Comparison of ENCODE assay signal across 23 cellular contexts in the genomic region with DNA sequence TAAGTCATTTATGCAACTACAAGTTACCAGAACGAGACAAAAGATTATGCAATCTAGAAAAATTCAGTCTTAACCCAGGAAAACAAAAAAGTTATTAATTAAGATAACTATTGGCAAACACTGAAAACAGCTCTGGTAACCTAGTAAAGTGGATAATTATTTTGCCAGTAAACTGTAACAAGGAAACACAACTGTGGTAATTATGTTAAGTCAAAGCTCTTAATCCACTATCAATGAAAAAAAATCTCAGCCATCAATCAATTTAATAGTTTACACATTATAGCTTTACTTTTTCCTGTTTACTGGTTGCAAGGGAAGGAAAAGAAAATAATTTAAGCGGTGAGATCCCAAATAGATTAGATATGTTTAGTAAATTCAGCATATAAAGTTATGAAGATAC.
"Had no signal": no experiment of that assay in that cellular context is flagged by ENCODE, and none has a peak within 500 bp of the region (broad histone marks: within the 10 kb centered on the region; RNA-seq: fewer than 3 reads in every experiment).

No MANE protein-coding gene starts in this region.

- H3K27ac Mint-ChIP-seq: neural progenitor cell; stimulated activated naive B cell treated with anti-CD40 and anti-IgM and Interleukin-4, amounts not matched to agents 10 μg/mL and 1 μg/mL and 100 μg/mL, for 72 hours had no signal

- H3K4me1 ChIP-seq: colonic mucosa, left lung, lower lobe of right lung, neural progenitor cell, stomach, thyroid gland had no signal

- DNase-seq: activated CD4-positive, alpha-beta T cell treated with anti-CD3 and anti-CD28 coated beads for 4 hours; activated CD4-positive, alpha-beta T cell treated with anti-CD3 and anti-CD28 coated beads, Interleukin-2, amount 50 U/mL, for 4 hours; activated CD8-positive, alpha-beta memory T cell treated with anti-CD3 and anti-CD28 coated beads, Interleukin-2, amount 50 U/mL, for 48 hours; activated effector memory CD4-positive, alpha-beta T cell treated with anti-CD3 and anti-CD28 coated beads, Interleukin-2, amount 50 U/mL, for 16 hours; activated naive CD4-positive, alpha-beta T cell treated with anti-CD3 and anti-CD28 coated beads, Interleukin-2, amount 50 U/mL, for 16 hours; colonic mucosa; effector CD8-positive, alpha-beta T cell; left lung; lower lobe of right lung; mesendoderm; natural killer cell; occipital lobe; posterior cingulate gyrus; right cardiac atrium; stimulated activated CD4-positive, alpha-beta T cell treated with anti-CD3 and anti-CD28 coated beads, Interleukin-15, amount 100 ng/mL, for 24 hours; stimulated activated CD4-positive, alpha-beta T cell treated with anti-CD3 and anti-CD28 coated beads, Interleukin-2, amount 100 ng/mL, for 24 hours; stimulated activated naive B cell treated with anti-CD40 and anti-IgM and Interleukin-4, amounts not matched to agents 10 μg/mL and 1 μg/mL and 100 μg/mL, for 72 hours; stomach; T-helper 1 cell; thyroid gland had no signal

- H3K9ac ChIP-seq: neural progenitor cell had no signal

- H3K9me3 Mint-ChIP-seq: natural killer cell; neural progenitor cell; stimulated activated naive B cell treated with anti-CD40 and anti-IgM and Interleukin-4, amounts not matched to agents 10 μg/mL and 1 μg/mL and 100 μg/mL, for 72 hours had no signal

- H3K4me1 Mint-ChIP-seq: neural progenitor cell had no signal

- H3K4me3 ChIP-seq: colonic mucosa, left lung, lower lobe of right lung, neural progenitor cell, stomach, thyroid gland had no signal

- H3K9me3 ChIP-seq: colonic mucosa, left lung, lower lobe of right lung, stomach, thyroid gland had no signal

- H3K4me2 ChIP-seq: neural progenitor cell had no signal

- H3K27ac ChIP-seq: colonic mucosa, epithelial cell of prostate, left lung, lower lobe of right lung, neural progenitor cell, stomach, thyroid gland, VCaP had no signal

- ATAC-seq: left lung, lower lobe of right lung, natural killer cell, right cardiac atrium had no signal

- H3K27me3 ChIP-seq: colonic mucosa, left lung, neural progenitor cell, stomach, thyroid gland had no signal

- H3K4me3 Mint-ChIP-seq: natural killer cell; neural progenitor cell; stimulated activated naive B cell treated with anti-CD40 and anti-IgM and Interleukin-4, amounts not matched to agents 10 μg/mL and 1 μg/mL and 100 μg/mL, for 72 hours had no signal

- H2AFZ ChIP-seq: neural progenitor cell had no signal

- H3K27me3 Mint-ChIP-seq: stimulated activated naive B cell treated with anti-CD40 and anti-IgM and Interleukin-4, amounts not matched to agents 10 μg/mL and 1 μg/mL and 100 μg/mL, for 72 hours had no signal
